In the genomic region with DNA sequence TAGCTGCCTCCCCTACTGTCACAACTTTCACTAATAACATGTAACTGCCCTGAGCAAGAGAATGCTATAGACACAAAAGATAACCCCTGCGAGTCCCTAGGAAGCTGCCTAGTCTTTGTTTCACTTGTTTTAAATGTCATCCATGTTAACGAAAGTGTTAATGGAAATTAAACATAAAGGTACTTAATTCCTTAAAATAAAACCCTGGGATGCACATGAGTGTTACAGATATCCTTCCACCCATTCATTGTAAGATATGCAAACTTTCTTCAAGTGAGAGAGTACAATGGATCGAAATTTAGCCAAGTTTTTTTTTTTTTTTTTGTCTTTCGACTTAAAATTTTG, we compare ENCODE assay signal across 9 cellular contexts. TPM values are rescaled to one million over a fixed set of nuclear protein-coding genes. Genes with fewer than 3 reads are reported as not detected.
DNase-seq lines count a peak whose midpoint lies in the region; ATAC-seq, FAIRE-seq and TF ChIP-seq lines count a peak whose summit lies in the region.
"Had no signal": no experiment of that assay in that cellular context is flagged by ENCODE, and none has a peak within 500 bp of the region (broad histone marks: within the 10 kb centered on the region; RNA-seq: fewer than 3 reads in every experiment).

No MANE protein-coding gene starts in this region.

- intact Hi-C loops in left ventricle myocardium inferior (cut with micrococcal nuclease) (no loop called here), Right ventricle myocardium superior (cut with DNase I) (loop anchor here (10.0 kb wide), 1 partner anchor 127 kb away; no protein-coding TSS in a partner anchor), vagina (cut with DNase I) (no loop called here)

- peak overlapping the region; percentile 86 for H3K4me3 ChIP-seq in left ventricle myocardium inferior
- peak overlapping the region; percentile 72 for H3K4me3 ChIP-seq in bronchial epithelial cell (ENCODE audit: low read depth, low read length)
- peak overlapping the region; percentile 85 for H3K4me3 ChIP-seq in mesodermal cell (ENCODE audit: extremely low read depth, insufficient read depth, low read length, poor library complexity, severe bottlenecking)
- H3K4me3 ChIP-seq in vagina, result peak overlapping the region; percentile 70 to 87

- FAIRE-seq in bronchial epithelial cell (lab: Jason Lieb, UNC), result no peak

- H3K27ac ChIP-seq in left ventricle myocardium inferior (replicated peaks) (peak overlapping the region; percentile 91), mesodermal cell (ENCODE audit: low read depth, low read length, severe bottlenecking) (peak overlapping the region; percentile 43), vagina (no peak overlapping the region)

- no peaks in the 10 kb centered on the region for H3K9me3 ChIP-seq in left ventricle myocardium inferior (replicated peaks)
- no peaks in the 10 kb centered on the region for H3K9me3 ChIP-seq in mesodermal cell (ENCODE audit: control insufficient read depth, low read length)
- H3K9me3 ChIP-seq in vagina, result no peaks in the 10 kb centered on the region

- no peak for ATAC-seq in Right ventricle myocardium superior (ENCODE audit: poor library complexity)

- H3K27me3 ChIP-seq in left ventricle myocardium inferior (ENCODE audit: low read depth) (no peaks in the 10 kb centered on the region), bronchial epithelial cell (ENCODE audit: control insufficient read depth, insufficient read depth, low read length) (no peaks in the 10 kb centered on the region), vagina (no peaks in the 10 kb centered on the region)

- 8% methylated on average over 2 of the region's 4 CpGs; no CpG with 5 or more reads in 1 of the 2 experiments for WGBS in mesodermal cell (ENCODE audit: insufficient coverage in 2 of 2), 2 experiments

- H3K36me3 ChIP-seq in left ventricle myocardium inferior (no peaks in the 10 kb centered on the region), bronchial epithelial cell (ENCODE audit: control insufficient read depth, insufficient read depth, low read length) (no peaks in the 10 kb centered on the region), mesodermal cell (ENCODE audit: control insufficient read depth, insufficient read depth, low read length) (no peaks in the 10 kb centered on the region), vagina (no peaks in the 10 kb centered on the region)

- H3K4me1 ChIP-seq in left ventricle myocardium inferior (peaks cover 61% of the 10 kb centered on the region), mesodermal cell (ENCODE audit: control insufficient read depth, insufficient read depth, low read length, poor library complexity, severe bottlenecking) (peaks cover 10% of the 10 kb centered on the region), vagina (no peaks in the 10 kb centered on the region)

- DNase-seq in left ventricle myocardium inferior, result no peak
- DNase-seq in Right ventricle myocardium superior, result no peak
- DNase-seq in bronchial epithelial cell (ENCODE audit: low read depth), result no peak
- no peak for DNase-seq in vagina (ENCODE audit: extremely low spot score in 2 of 2)
- no peak for DNase-seq in SW480 (ENCODE audit: low spot score)
- DNase-seq in COLO829 (ENCODE audit: low spot score), result no peak
- no peak for DNase-seq in activated naive CD4-positive, alpha-beta T cell treated with anti-CD3 and anti-CD28 coated beads, Interleukin-2, amount 50 U/mL, for 16 hours
- DNase-seq: DND-41 had no signal

- no peak for TF ChIP-seq POLR2A in vagina (IDR thresholded peaks at IDR 0.05)

- TF ChIP-seq CTCF in left ventricle myocardium inferior (IDR thresholded peaks at IDR 0.05; ENCODE audit: borderline replicate concordance), result no peak
- no peak for TF ChIP-seq CTCF in bronchial epithelial cell (IDR thresholded peaks at IDR 0.05; ENCODE audit: insufficient read depth, low read length, severe bottlenecking)
- TF ChIP-seq CTCF in vagina (IDR thresholded peaks at IDR 0.05), result no peak

RNA-seq across cellular contexts. Expression of gene CDK14, which starts 1.4 kb away (rescaled TPM):
- 18.7 TPM for total RNA-seq in left ventricle myocardium inferior
- 24.2 TPM for total RNA-seq in Right ventricle myocardium superior
- total RNA-seq in bronchial epithelial cell, result 7.3 and 8.7 TPM in 2 replicates
- polyA plus RNA-seq in mesodermal cell (2013, experiment 1 of 2), result 27.8 TPM
- 28.0 TPM for polyA plus RNA-seq in mesodermal cell (2013, experiment 2 of 2)
- 21.6 TPM for total RNA-seq in vagina
